In the genomic region with DNA sequence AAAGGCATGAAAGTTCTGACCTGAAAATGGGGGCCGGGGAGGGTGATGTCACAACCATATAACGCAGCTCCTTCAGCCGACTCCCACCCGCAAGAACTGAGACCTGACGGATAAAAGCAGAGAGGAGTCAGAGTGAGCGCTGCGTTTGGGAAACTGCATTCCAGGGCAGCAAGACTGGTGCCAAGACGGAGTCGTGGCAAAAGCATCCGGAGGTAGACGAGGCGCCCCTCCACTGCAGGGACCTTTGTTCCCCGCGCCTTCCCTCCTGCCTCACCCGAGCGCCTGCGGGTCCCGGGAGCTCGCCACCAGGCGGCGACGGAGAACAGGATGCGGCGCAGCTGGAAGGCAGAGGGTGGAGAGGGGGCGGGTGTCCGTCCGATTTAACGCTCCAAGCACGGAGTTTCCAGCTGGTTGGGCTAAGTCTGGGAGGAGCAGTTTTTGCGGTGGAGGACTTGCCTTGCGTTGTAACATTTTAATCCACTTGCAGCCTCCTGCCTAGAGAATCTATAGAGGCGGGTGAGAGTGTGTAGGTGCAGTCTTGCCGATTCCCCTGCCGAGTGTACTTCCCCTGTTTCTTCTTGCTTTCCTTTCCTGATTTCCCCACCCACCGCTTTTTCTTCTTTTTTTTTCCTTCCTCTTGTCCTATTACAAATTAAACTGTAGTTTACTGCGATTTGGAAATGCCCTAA, we compare ENCODE assay signal across 1 cellular context.
TF ChIP-seq lines count a peak whose summit lies in the region.

No MANE protein-coding gene starts in this region.

TF ChIP-seq in GM12878, 131 proteins besides CTCF, POLR2A, EP300 and RAD21 (continued from another document):
- TF ChIP-seq GATAD2B (conservative IDR thresholded peaks at IDR 0.05; ENCODE audit: low read depth), result peak; percentile 87; the same call in 1 of the 2 replicates
- TF ChIP-seq WRNIP1 (IDR thresholded peaks at IDR 0.05; ENCODE audit: borderline replicate concordance, low read depth, low read length), result no peak
- TF ChIP-seq FOXK2 (IDR thresholded peaks at IDR 0.05), result no peak
- peak; percentile 58 for TF ChIP-seq MXI1 (IDR thresholded peaks at IDR 0.05; ENCODE audit: low read depth, low read length)
- TF ChIP-seq RELA (IDR thresholded peaks at IDR 0.05; ENCODE audit: borderline replicate concordance, partially characterized antibody), result peak; percentile 24
- TF ChIP-seq BMI1 (IDR thresholded peaks at IDR 0.05; ENCODE audit: borderline replicate concordance), result no peak
